Comparison of ENCODE assay signal across 13 cellular contexts in genomic region chr2:64222351-64222750, GRCh38.
A peak's percentile ranks its signal among the peaks of the same experiment; 100 is the strongest.
DNase-seq lines count a peak whose midpoint lies in the region; ATAC-seq and TF ChIP-seq lines count a peak whose summit lies in the region.
"Had no signal": no experiment of that assay in that cellular context is flagged by ENCODE, and none has a peak within 500 bp of the region (broad histone marks: within the 10 kb centered on the region; RNA-seq: fewer than 3 reads in every experiment).

No MANE protein-coding gene starts in this region.

- TF ChIP-seq CTCF in LNCaP clone FGC (IDR thresholded peaks at IDR 0.05; ENCODE audit: control insufficient read depth, extremely low read depth, insufficient read depth), result no peak

- ATAC-seq in left cardiac atrium (peak; percentile 38 to 65), sciatic nerve (peak; percentile 68), HG03135 (IDR thresholded peaks at IDR 0.05; ENCODE audit: unreplicated experiment) (no peak)

- DNase-seq in LNCaP clone FGC (ENCODE audit: low read depth) (peak; percentile 71), astrocyte of the hippocampus (ENCODE audit: low read depth, low spot score) (peak; percentile 18), left cardiac atrium (no peak), sciatic nerve (ENCODE audit: low spot score) (no peak), HK-2 (ENCODE audit: unreplicated experiment) (no peak), D341Med (ENCODE audit: low spot score) (no peak), HPDE6-E6E7 (ENCODE audit: extremely low spot score) (no peak)
- DNase-seq: DMS153; NCI-H1694 treated with DMSO at 0.1 percent for 48 hours; nephron progenitor cell; stimulated activated CD4-positive, alpha-beta T cell treated with anti-CD3 and anti-CD28 coated beads, Interleukin-2, amount 100 ng/mL, for 24 hours had no signal

- intact Hi-C loops in left cardiac atrium (cut with DNase I), result loop anchor here in 1 of 2 donors (10.0 kb wide), 1 partner anchor 78 kb away; the partner anchor contains the start of gene PELI1
- intact Hi-C loops in sciatic nerve (cut with DNase I), result no loop called here

- no peak overlapping the region for H3K4me3 ChIP-seq in LNCaP clone FGC (ENCODE audit: low read depth, low read length)
- H3K4me3 ChIP-seq: PC-9 had no signal

Comparison
In these comparisons a context has a peak if more than half of its experiments do, and no peak if none do; other contexts are left out.
1. DNase-seq: peak in LNCaP clone FGC (single experiment) and astrocyte of the hippocampus (single experiment); none in left cardiac atrium (single experiment), sciatic nerve (single experiment), HK-2 (single experiment), D341Med (single experiment) and HPDE6-E6E7 (single experiment).